ENCODE assay signal across 17 cellular contexts in genomic region chr20:14644698-14645097, GRCh38.
DNase-seq lines count a peak whose midpoint lies in the region; TF ChIP-seq lines count a peak whose summit lies in the region.
"Had no signal": no experiment of that assay in that cellular context is flagged by ENCODE, and none has a peak within 500 bp of the region (broad histone marks: within the 10 kb centered on the region; RNA-seq: fewer than 3 reads in every experiment).

No MANE protein-coding gene starts in this region.

- no peaks in the 10 kb centered on the region for H3K4me1 Mint-ChIP-seq in nephron progenitor cell

- H3K27ac Mint-ChIP-seq in nephron progenitor cell: peak overlapping the region; percentile 10
- H3K27ac Mint-ChIP-seq: T-helper 2 cell treated with Interferon-gamma antibody and Interleukin-4, amounts not matched to agents 5 μg/mL and 100 μg/mL, for 36 hours had no signal

- H3K27me3 Mint-ChIP-seq in nephron progenitor cell (ENCODE audit: low read depth, poor library complexity): no peaks in the 10 kb centered on the region

- no peaks in the 10 kb centered on the region for H3K36me3 Mint-ChIP-seq in nephron progenitor cell (ENCODE audit: low read depth)

- H3K4me3 Mint-ChIP-seq in nephron progenitor cell: no peak overlapping the region
- H3K4me3 Mint-ChIP-seq: T-helper 2 cell treated with Interferon-gamma antibody and Interleukin-4, amounts not matched to agents 5 μg/mL and 100 μg/mL, for 36 hours had no signal

- DNase-seq in NCI-H1436 (lab: John Stamatoyannopoulos, UW) (peak; percentile 4), NCI-H1436 treated with DMSO at 0.1 percent for 48 hours (lab: John Stamatoyannopoulos, UW) (no peak), NCI-H2029 (lab: John Stamatoyannopoulos, UW) (peak; percentile 32), NCI-H510A treated with DMSO at 0.1 percent for 48 hours (lab: John Stamatoyannopoulos, UW) (peak; percentile 86), nephron progenitor cell (no peak), D341Med (ENCODE audit: low spot score) (no peak), RKO (ENCODE audit: low spot score) (no peak), NCI-H1694 (lab: John Stamatoyannopoulos, UW) (no peak)
- DNase-seq: C1 segment of cervical spinal cord, DMS79 treated with DMSO at 0.1 percent for 48 hours, HCEC 1CT, IMR-90, Kasumi-1, NCI-H2171, NCI-H526 treated with DMSO at 0.1 percent for 48 hours, SJCRH30 had no signal

- H3K9me3 Mint-ChIP-seq in nephron progenitor cell: peaks cover 26% of the 10 kb centered on the region

- no peak for TF ChIP-seq CTCF in nephron progenitor cell (IDR thresholded peaks at IDR 0.05)

Comparison
In these comparisons a context has a peak if more than half of its experiments do, and no peak if none do; other contexts are left out.
1. DNase-seq: peak in NCI-H1436 (single experiment), NCI-H2029 (single experiment) and NCI-H510A treated with DMSO at 0.1 percent for 48 hours (single experiment); none in NCI-H1436 treated with DMSO at 0.1 percent for 48 hours (single experiment), nephron progenitor cell (single experiment), D341Med (single experiment), RKO (single experiment) and NCI-H1694 (single experiment).